ENCODE assay signal across 24 cellular contexts in genomic region chr16:65278874-65279273, GRCh38.
"Had no signal": no experiment of that assay in that cellular context is flagged by ENCODE, and none has a peak within 500 bp of the region (broad histone marks: within the 10 kb centered on the region; RNA-seq: fewer than 3 reads in every experiment).

No MANE protein-coding gene starts in this region.

- H3K4me2 ChIP-seq: PC-9 had no signal

- H3K4me1 ChIP-seq: Peyer's patch, SJSA1 had no signal

- DNase-seq: IMR-90, Karpas-422, KG1, MG63, NCI-H1092, NCI-H1436, NCI-H2029, NCI-H2081 treated with DMSO at 0.1 percent for 48 hours, NCI-H2171, NCI-H226, NCI-H446, NCI-H510A, NCI-H524 treated with DMSO at 0.1 percent for 48 hours, NCI-H69, NCI-H774, PC-9, Peyer's patch, Right ventricle myocardium superior, RPMI8226, SIG-M5 had no signal

- H3K27ac ChIP-seq: PC-9, Peyer's patch, SJSA1, SK-N-MC had no signal

- H3K4me3 ChIP-seq: MG63, PC-9, Peyer's patch, SJSA1, SK-N-MC had no signal

- ATAC-seq: HepG2 had no signal

- H2AFZ ChIP-seq: PC-9 had no signal

- H3K4me3 Mint-ChIP-seq: T-helper 1 cell treated with Interleukin-12 subunit alpha and Interleukin-12 subunit beta and Interleukin-4 antibody, amounts not matched to agents 30 μg/mL and 1 μg/mL, for 36 hours had no signal

- H3K9me3 ChIP-seq: MG63, Peyer's patch, SJSA1 had no signal

- H3K27ac Mint-ChIP-seq: T-helper 1 cell treated with Interleukin-12 subunit alpha and Interleukin-12 subunit beta and Interleukin-4 antibody, amounts not matched to agents 30 μg/mL and 1 μg/mL, for 36 hours had no signal

- H3K36me3 ChIP-seq: MG63, Peyer's patch, SJSA1 had no signal

- H3K27me3 ChIP-seq: MG63, Peyer's patch, SJSA1 had no signal
